Comparison of ENCODE assay signal across 8 cellular contexts in genomic region chr16:48611329-48612137, GRCh38. TPM values are rescaled to one million over a fixed set of nuclear protein-coding genes. Genes with fewer than 3 reads are reported as not detected.
DNase-seq lines count a peak whose midpoint lies in the region; ATAC-seq and TF ChIP-seq lines count a peak whose summit lies in the region.

No MANE protein-coding gene starts in this region.

- H3K36me3 Mint-ChIP-seq in activated naive CD8-positive, alpha-beta T cell treated with anti-CD3 and anti-CD28 coated beads, Interleukin-2, amount 10 ng/mL, durations not matched to agents 7 days and 5 days = peaks cover 17% of the 10 kb centered on the region
- H3K36me3 Mint-ChIP-seq in naive thymus-derived CD8-positive, alpha-beta T cell = peaks cover 0 to 4% (median 2%) of the 10 kb centered on the region in 3 donors

- POLR2A ChIA-PET in activated naive CD8-positive, alpha-beta T cell treated with anti-CD3 and anti-CD28 coated beads, Interleukin-2, amount 10 ng/mL, durations not matched to agents 7 days and 5 days (lab: Charles Lee) = interaction anchor here (0.6 to 3.4 kb wide), 9 partner anchors 8 to 245 kb away, joined by 3 to 22 read pairs (median 4); no protein-coding TSS in a partner anchor
- POLR2A ChIA-PET in naive thymus-derived CD8-positive, alpha-beta T cell (lab: Charles Lee) = interaction anchor here (0.6 to 7.9 kb wide), 9 partner anchors 10 to 245 kb away, joined by 3 to 123 read pairs (median 5); partner anchors contain the start of gene SIAH1

- no peak for TF ChIP-seq EP300 in upper lobe of left lung (IDR thresholded peaks at IDR 0.05)

- no peaks in the 10 kb centered on the region for H3K27me3 Mint-ChIP-seq in activated naive CD8-positive, alpha-beta T cell treated with anti-CD3 and anti-CD28 coated beads, Interleukin-2, amount 10 ng/mL, durations not matched to agents 7 days and 5 days
- H3K27me3 Mint-ChIP-seq in naive thymus-derived CD8-positive, alpha-beta T cell = peaks cover 0 to 2% (median 0%) of the 10 kb centered on the region in 5 donors

- no peaks in the 10 kb centered on the region for H3K27me3 ChIP-seq in upper lobe of left lung

- peak overlapping the region; percentile 97 for H3K27ac Mint-ChIP-seq in activated naive CD8-positive, alpha-beta T cell treated with anti-CD3 and anti-CD28 coated beads, Interleukin-2, amount 10 ng/mL, durations not matched to agents 7 days and 5 days
- H3K27ac Mint-ChIP-seq in naive thymus-derived CD8-positive, alpha-beta T cell = peak overlapping the region; percentile 96 to 100 (median 100)

- H3K4me1 Mint-ChIP-seq in activated naive CD8-positive, alpha-beta T cell treated with anti-CD3 and anti-CD28 coated beads, Interleukin-2, amount 10 ng/mL, durations not matched to agents 7 days and 5 days = peaks cover 48% of the 10 kb centered on the region
- H3K4me1 Mint-ChIP-seq in naive thymus-derived CD8-positive, alpha-beta T cell = peaks cover 37 to 55% (median 48%) of the 10 kb centered on the region in 4 donors

- H3K4me3 Mint-ChIP-seq in activated naive CD8-positive, alpha-beta T cell treated with anti-CD3 and anti-CD28 coated beads, Interleukin-2, amount 10 ng/mL, durations not matched to agents 7 days and 5 days = peak overlapping the region; percentile 76
- peak overlapping the region; percentile 67 to 89 (median 86) for H3K4me3 Mint-ChIP-seq in naive thymus-derived CD8-positive, alpha-beta T cell

- H3K9me3 ChIP-seq in upper lobe of left lung = no peaks in the 10 kb centered on the region

- H3K4me1 ChIP-seq in upper lobe of left lung = peaks cover 41 to 61% (median 52%) of the 10 kb centered on the region in 4 donors

- no peak for TF ChIP-seq CTCF in upper lobe of left lung (IDR thresholded peaks at IDR 0.05)

- H3K27ac ChIP-seq in upper lobe of left lung = peak overlapping the region; percentile 77 to 99 (median 83)

- DNase-seq in Right ventricle myocardium superior = peak; percentile 59
- no peak for DNase-seq in left cardiac atrium
- peak; percentile 7 for DNase-seq in SW480 (ENCODE audit: low spot score)
- peak; percentile 76 for DNase-seq in activated naive CD8-positive, alpha-beta T cell treated with anti-CD3 and anti-CD28 coated beads, Interleukin-2, amount 10 ng/mL, durations not matched to agents 7 days and 5 days
- peak; percentile 64 to 92 (median 86) for DNase-seq in naive thymus-derived CD8-positive, alpha-beta T cell
- DNase-seq in upper lobe of left lung = peak in 1 of 2 donors; percentile 72
- no peak for DNase-seq in NCI-H187 treated with DMSO at 0.1 percent for 48 hours (lab: John Stamatoyannopoulos, UW)
- DNase-seq in HuH-7.5 (ENCODE audit: low spot score) = no peak

- no peaks in the 10 kb centered on the region for H3K9me3 Mint-ChIP-seq in activated naive CD8-positive, alpha-beta T cell treated with anti-CD3 and anti-CD28 coated beads, Interleukin-2, amount 10 ng/mL, durations not matched to agents 7 days and 5 days
- peaks cover 0 to 5% (median 3%) of the 10 kb centered on the region in 9 donors for H3K9me3 Mint-ChIP-seq in naive thymus-derived CD8-positive, alpha-beta T cell

- H3K4me3 ChIP-seq in upper lobe of left lung = no peak overlapping the region

- peak in 1 of 4 donors; percentile 35 for TF ChIP-seq POLR2A in upper lobe of left lung (IDR thresholded peaks at IDR 0.05)

- ATAC-seq in Right ventricle myocardium superior (ENCODE audit: poor library complexity) (no peak), left cardiac atrium (no peak), upper lobe of left lung (ENCODE audit: low FRiP score in 2 of 2) (no peak)
- peak; percentile 57 for ATAC-seq in activated naive CD8-positive, alpha-beta T cell treated with anti-CD3 and anti-CD28 coated beads, Interleukin-2, amount 10 ng/mL, durations not matched to agents 7 days and 5 days (ENCODE audit: low read depth)
- peak; percentile 59 to 67 for ATAC-seq in naive thymus-derived CD8-positive, alpha-beta T cell

- 26 to 45% methylated on average over 4 to 5 of the region's 5 CpGs for WGBS in upper lobe of left lung, 2 donors

- intact Hi-C loops in Right ventricle myocardium superior (cut with DNase I) (loop anchor here (5.0 kb wide), 1 partner anchor 244 kb away; no protein-coding TSS in a partner anchor), left cardiac atrium (cut with DNase I) (no loop called here)

- H3K36me3 ChIP-seq in upper lobe of left lung = no peaks in the 10 kb centered on the region

RNA-seq across cellular contexts. Expression of gene N4BP1, which starts 1.6 kb away (rescaled TPM):
- total RNA-seq in Right ventricle myocardium superior (21.3 TPM), left cardiac atrium (10 to 100 TPM; 19.2 to 22.5 TPM), upper lobe of left lung (10 to 100 TPM; 33.5 to 78.6 (median 53.1) TPM)
- 10 to 100 TPM; 70.5 to 71.2 TPM for total RNA-seq in activated naive CD8-positive, alpha-beta T cell treated with anti-CD3 and anti-CD28 coated beads, Interleukin-2, amount 10 ng/mL, durations not matched to agents 7 days and 5 days
- 10 to 100 TPM; 79.2 to 85.1 TPM for total RNA-seq in naive thymus-derived CD8-positive, alpha-beta T cell
- 10 to 100 TPM; 20.1 to 48.4 (median 31.9) TPM for polyA plus RNA-seq in naive thymus-derived CD8-positive, alpha-beta T cell

Comparison
In these comparisons a context has a peak if more than half of its experiments do, and no peak if none do; other contexts are left out.
1. DNase-seq: peak in Right ventricle myocardium superior (single experiment), SW480 (single experiment), activated naive CD8-positive, alpha-beta T cell treated with anti-CD3 and anti-CD28 coated beads, Interleukin-2, amount 10 ng/mL, durations not matched to agents 7 days and 5 days (single experiment) and naive thymus-derived CD8-positive, alpha-beta T cell (10 of 10); none in left cardiac atrium (single experiment), NCI-H187 treated with DMSO at 0.1 percent for 48 hours (single experiment) and HuH-7.5 (single experiment).
2. ATAC-seq: peak in activated naive CD8-positive, alpha-beta T cell treated with anti-CD3 and anti-CD28 coated beads, Interleukin-2, amount 10 ng/mL, durations not matched to agents 7 days and 5 days (single experiment) and naive thymus-derived CD8-positive, alpha-beta T cell (2 of 2); none in Right ventricle myocardium superior (single experiment), left cardiac atrium (0 of 2) and upper lobe of left lung (0 of 2).